ENCODE assay signal across 9 cellular contexts in genomic region chr1:196558424-196558823, GRCh38. TPM values are rescaled to one million over a fixed set of nuclear protein-coding genes. Genes with fewer than 3 reads are reported as not detected.
A peak's percentile ranks its signal among the peaks of the same experiment; 100 is the strongest.
DNase-seq lines count a peak whose midpoint lies in the region; ATAC-seq and TF ChIP-seq lines count a peak whose summit lies in the region.
"Had no signal": no experiment of that assay in that cellular context is flagged by ENCODE, and none has a peak within 500 bp of the region (broad histone marks: within the 10 kb centered on the region; RNA-seq: fewer than 3 reads in every experiment).

No MANE protein-coding gene starts in this region.

- POLR2A ChIA-PET in IMR-90 (lab: Charles Lee; ENCODE audit: unreplicated experiment), result no interaction called here

- WGBS in IMR-90 (ENCODE audit: extremely low coverage in 2 of 2, insufficient read length in 1 of 2), 2 experiments, result no CpG with 5 or more reads among the region's 2 CpGs

- no peak overlapping the region for H3K18ac ChIP-seq in IMR-90 (ENCODE audit: low read depth, low read length)

- H3K27me3 Mint-ChIP-seq in osteocyte (ENCODE audit: unreplicated experiment), result no peaks in the 10 kb centered on the region
- no peaks in the 10 kb centered on the region for H3K27me3 Mint-ChIP-seq in effector memory CD8-positive, alpha-beta T cell

- no peak for TF ChIP-seq RAD21 in IMR-90 (IDR thresholded peaks at IDR 0.05; ENCODE audit: low read length)

- peak overlapping the region; percentile 36; the same call in 1 of the 2 replicates for H3K4me3 ChIP-seq in IMR-90 (ENCODE audit: insufficient read depth, low read depth, low read length)
- H3K4me3 ChIP-seq in coronary artery, result peak overlapping the region; percentile 53

- H2BK20ac ChIP-seq in IMR-90 (ENCODE audit: low read depth, low read length), result no peak overlapping the region

- no peaks in the 10 kb centered on the region for H3K9me3 ChIP-seq in IMR-90 (ENCODE audit: control insufficient read depth, insufficient read depth, low read length)

- H3K27ac Mint-ChIP-seq in osteocyte (ENCODE audit: unreplicated experiment), result peak overlapping the region; percentile 91
- H3K27ac Mint-ChIP-seq in effector memory CD8-positive, alpha-beta T cell, result no peak overlapping the region

- intact Hi-C loops in IMR-90 (cut with micrococcal nuclease), result no loop called here

- H3K36me3 ChIP-seq in IMR-90 (ENCODE audit: control insufficient read depth, insufficient read depth, low read length), result no peaks in the 10 kb centered on the region

- no peak overlapping the region for H2AK9ac ChIP-seq in IMR-90 (replicated peaks; ENCODE audit: low read depth, low read length, poor library complexity)

- TF ChIP-seq CTCF in IMR-90 (conservative IDR thresholded peaks at IDR 0.05; ENCODE audit: low read depth, low read length), result no peak
- TF ChIP-seq CTCF in coronary artery (IDR thresholded peaks at IDR 0.05), result no peak
- TF ChIP-seq CTCF in osteocyte (IDR thresholded peaks at IDR 0.05), result no peak

- H3K27me3 ChIP-seq in IMR-90 (ENCODE audit: control insufficient read depth, insufficient read depth, low read length), result no peaks in the 10 kb centered on the region

- H3K4me3 Mint-ChIP-seq in osteocyte (ENCODE audit: unreplicated experiment), result peak overlapping the region; percentile 78
- H3K4me3 Mint-ChIP-seq in effector memory CD8-positive, alpha-beta T cell, result peak overlapping the region in 1 of 2 donors; percentile 43

- no peak overlapping the region for H3K9ac ChIP-seq in IMR-90 (ENCODE audit: low read depth, low read length)

- H4K91ac ChIP-seq in IMR-90 (ENCODE audit: insufficient read depth, low read depth, low read length), result no peak overlapping the region

- no peak overlapping the region for H2BK5ac ChIP-seq in IMR-90 (ENCODE audit: low read depth, low read length, poor library complexity, severe bottlenecking)

- no peak overlapping the region for H4K5ac ChIP-seq in IMR-90 (ENCODE audit: low read depth, low read length)

- H2AK5ac ChIP-seq in IMR-90 (ENCODE audit: low read depth, low read length), result no peak overlapping the region

- TF ChIP-seq POLR2A in IMR-90 (IDR thresholded peaks at IDR 0.05; ENCODE audit: low read depth, low read length), result no peak

- no TSS peak for BruUV-seq in IMR-90 (replicated peaks; lab: Mats Ljungman, UMichigan)

- no peak overlapping the region for H3K23ac ChIP-seq in IMR-90 (ENCODE audit: low read depth, low read length)

- in situ Hi-C loops in IMR-90 (cut with MboI; ENCODE audit: low sequenced_read_pairs), result no loop called here

- H3K56ac ChIP-seq in IMR-90 (ENCODE audit: extremely low read depth, insufficient read depth, low read length), result no peak overlapping the region

- peak; percentile 83 for ATAC-seq in GM18511 (IDR thresholded peaks at IDR 0.05; ENCODE audit: unreplicated experiment)
- peak; percentile 72; the same call in 1 of the 2 replicates for ATAC-seq in IMR-90 (ENCODE audit: low read depth)
- no peak for ATAC-seq in effector memory CD8-positive, alpha-beta T cell (replicated peaks)

- H3K79me1 ChIP-seq in IMR-90 (ENCODE audit: low read depth in 1 of 2, low read length in 2 of 2), result no peaks in the 10 kb centered on the region

- peak overlapping the region; percentile 89 for H3K4me2 ChIP-seq in IMR-90 (ENCODE audit: low read depth, low read length)

- H2BK15ac ChIP-seq in IMR-90 (ENCODE audit: low read depth, low read length), result no peak overlapping the region

- no peak overlapping the region for H3K27ac ChIP-seq in IMR-90 (ENCODE audit: insufficient read depth, low read length)
- no peak overlapping the region for H3K27ac ChIP-seq in coronary artery

- no peaks in the 10 kb centered on the region for H3K4me1 ChIP-seq in IMR-90 (ENCODE audit: control insufficient read depth, insufficient read depth, low read length)

- no peak overlapping the region for H2BK120ac ChIP-seq in IMR-90 (ENCODE audit: low read depth, low read length)

- CTCF ChIA-PET in IMR-90 (lab: Yijun Ruan, JAX), result interaction anchor here (0.5 to 0.9 kb wide), 2 partner anchors 26 to 203 kb away, joined by 3 to 4 read pairs; no protein-coding TSS in a partner anchor

- H3K4ac ChIP-seq in IMR-90 (ENCODE audit: low read depth, low read length), result no peak overlapping the region

- H3K9me3 Mint-ChIP-seq in osteocyte (ENCODE audit: unreplicated experiment), result peaks cover 25% of the 10 kb centered on the region
- no peaks in the 10 kb centered on the region for H3K9me3 Mint-ChIP-seq in effector memory CD8-positive, alpha-beta T cell

- dilution Hi-C loops in IMR-90 (cut with HindIII; ENCODE audit: low sequenced_read_pairs, unreplicated experiment), result no loop called here

- H3K36me3 Mint-ChIP-seq in osteocyte (ENCODE audit: unreplicated experiment), result peaks cover 20% of the 10 kb centered on the region
- no peaks in the 10 kb centered on the region for H3K36me3 Mint-ChIP-seq in effector memory CD8-positive, alpha-beta T cell (ENCODE audit: insufficient read depth)

- no peak overlapping the region for H2AFZ ChIP-seq in IMR-90 (replicated peaks; ENCODE audit: low read length, poor library complexity)

- H3K14ac ChIP-seq in IMR-90 (replicated peaks; ENCODE audit: low read depth, low read length), result no peak overlapping the region

- H3K4me1 Mint-ChIP-seq in osteocyte (ENCODE audit: unreplicated experiment), result peaks cover 13% of the 10 kb centered on the region
- H3K4me1 Mint-ChIP-seq in effector memory CD8-positive, alpha-beta T cell (ENCODE audit: low read depth in 2 of 2), result no peaks in the 10 kb centered on the region

- no peaks in the 10 kb centered on the region for H3K9me1 ChIP-seq in IMR-90 (ENCODE audit: insufficient read depth, low read length)

- no peak overlapping the region for H4K8ac ChIP-seq in IMR-90 (ENCODE audit: low read depth in 2 of 2, low read length in 2 of 2)

- no peaks in the 10 kb centered on the region for H4K20me1 ChIP-seq in IMR-90 (ENCODE audit: insufficient read depth, low read length)

- DNase-seq in IMR-90 (peak; percentile 69), coronary artery (ENCODE audit: low spot score) (no peak), osteocyte (ENCODE audit: extremely low spot score, unreplicated experiment) (no peak), COLO668 (lab: John Stamatoyannopoulos, UW; ENCODE audit: unreplicated experiment) (no peak), NCI-H2196 treated with DMSO at 0.1 percent for 48 hours (lab: John Stamatoyannopoulos, UW; ENCODE audit: unreplicated experiment) (no peak)
- no peak for DNase-seq in effector memory CD8-positive, alpha-beta T cell
- no peak for DNase-seq in activated naive CD4-positive, alpha-beta T cell (lab: John Stamatoyannopoulos, UW)
- DNase-seq: stimulated activated CD4-positive, alpha-beta T cell treated with anti-CD3 and anti-CD28 coated beads, Interleukin-4, amount 100 ng/mL, for 24 hours had no signal

TF ChIP-seq in IMR-90, 13 proteins besides CTCF, POLR2A, EP300 and RAD21:
- TF ChIP-seq MAFK (IDR thresholded peaks at IDR 0.05; ENCODE audit: low read depth, low read length), result peak; percentile 63; the same call in 1 of the 2 replicates
- TF ChIP-seq FOS (IDR thresholded peaks at IDR 0.05; ENCODE audit: low read depth, low read length), result peak; percentile 54; the same call in 1 of the 2 replicates
- TF ChIP-seq MAZ (IDR thresholded peaks at IDR 0.05; ENCODE audit: borderline replicate concordance, low read depth, low read length), result no peak
- TF ChIP-seq CHD1 (IDR thresholded peaks at IDR 0.05; ENCODE audit: low read depth, low read length), result no peak
- peak; percentile 40; the same call in 1 of the 2 replicates for TF ChIP-seq NFE2L2 (IDR thresholded peaks at IDR 0.05; ENCODE audit: low read depth, low read length)
- TF ChIP-seq MXI1 (IDR thresholded peaks at IDR 0.05; ENCODE audit: borderline replicate concordance, low read depth, low read length), result no peak
- no peak for TF ChIP-seq CEBPB (IDR thresholded peaks at IDR 0.05; ENCODE audit: low read depth, low read length)
- TF ChIP-seq BHLHE40 (IDR thresholded peaks at IDR 0.05; ENCODE audit: low read depth, low read length), result no peak

RNA-seq across cellular contexts. Expression of gene KCNT2, which starts 49.8 kb away (rescaled TPM):
- total RNA-seq in IMR-90 (2012; rRNA removed) (0.56 and 0.72 TPM in 2 replicates), osteocyte (26.2 TPM in 2 replicates)
- 0.17 and 0.22 TPM in 2 replicates for polyA plus RNA-seq in IMR-90 (2012; rRNA removed)
- 0.02 and 0.05 TPM in 2 replicates for polyA plus RNA-seq in IMR-90 (2012; cell fraction: cytosol; rRNA removed)
- polyA plus RNA-seq in IMR-90 (2012; cell fraction: nucleus; rRNA removed; ENCODE audit: low replicate concordance), result 0.10 and 1.3 TPM in 2 replicates

Comparison
In these comparisons a context has a peak if more than half of its experiments do, and no peak if none do; other contexts are left out.
1. RNA of gene KCNT2, which starts 49.8 kb away (total RNA-seq): 26.2 TPM in osteocyte; 0.56 to 0.72 TPM in IMR-90; every median in the first group is over 10 times any median in the second.